ENCODE assay signal across 1 cellular context in the genomic region with DNA sequence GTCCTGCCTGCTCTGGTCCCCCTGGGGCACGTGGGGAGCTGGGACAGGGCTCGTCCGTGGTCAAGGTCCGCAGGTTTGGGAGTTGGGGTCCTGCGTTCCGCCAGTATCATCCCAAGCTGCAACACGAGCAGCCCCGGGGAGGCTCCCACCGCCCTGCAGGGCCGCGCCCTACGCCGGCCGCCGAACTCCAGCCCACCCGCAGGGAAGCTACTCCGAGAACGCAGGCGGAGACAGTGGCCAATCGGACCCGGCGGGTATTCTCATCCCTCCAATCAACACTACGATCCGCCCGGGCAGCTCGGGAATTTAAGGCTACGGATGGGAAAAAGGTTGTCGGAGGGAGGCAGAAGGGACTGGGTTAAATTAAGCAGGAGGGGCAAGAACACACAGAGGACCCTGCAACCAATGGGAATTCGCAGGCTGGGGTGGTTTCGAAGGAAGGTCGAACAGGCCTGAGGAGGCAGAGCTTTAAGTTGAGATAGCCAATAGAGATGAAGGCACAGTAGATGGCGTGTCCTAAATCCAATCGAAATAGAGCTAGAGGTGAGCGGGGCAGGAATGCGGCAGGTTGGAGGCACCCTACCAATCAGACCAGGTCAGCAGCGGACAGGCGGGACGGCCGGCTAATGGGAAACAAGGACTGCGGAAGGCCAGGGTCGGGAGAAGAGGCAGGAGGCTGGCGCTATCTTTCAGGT.
TF ChIP-seq lines count a peak whose summit lies in the region.

No MANE protein-coding gene starts in this region.

TF ChIP-seq in HepG2, 621 proteins besides CTCF, POLR2A, EP300 and RAD21 (continued from another document and continues in another):
- TF ChIP-seq ZNF354B (CRISPR knock-in tag; IDR thresholded peaks at IDR 0.05) (no peak), SMYD3 (CRISPR knock-in tag; IDR thresholded peaks at IDR 0.05) (no peak), ZFP36L1 (CRISPR knock-in tag; IDR thresholded peaks at IDR 0.05) (peak; percentile 14; the same call in 1 of the 2 replicates), HCFC1 (IDR thresholded peaks at IDR 0.05; ENCODE audit: low read depth, low read length) (no peak), ZNF598 (CRISPR knock-in tag; IDR thresholded peaks at IDR 0.05; ENCODE audit: borderline replicate concordance) (0 out of 2 replicates have a peak, but pooled peaks have one; percentile 19), MED8 (CRISPR knock-in tag; IDR thresholded peaks at IDR 0.05; ENCODE audit: insufficient replicate concordance) (no peak), ZNF350 (CRISPR knock-in tag; IDR thresholded peaks at IDR 0.05; ENCODE audit: borderline replicate concordance, low read depth) (peak; percentile 59), RARG (CRISPR knock-in tag; IDR thresholded peaks at IDR 0.05; ENCODE audit: low read depth) (no peak), ZNF34 (CRISPR knock-in tag; IDR thresholded peaks at IDR 0.05; ENCODE audit: borderline replicate concordance) (no peak), YEATS4 (CRISPR knock-in tag; IDR thresholded peaks at IDR 0.05; ENCODE audit: borderline replicate concordance) (no peak), IRX3 (CRISPR knock-in tag; IDR thresholded peaks at IDR 0.05; ENCODE audit: borderline replicate concordance, low read depth) (no peak), HOXD1 (CRISPR knock-in tag; IDR thresholded peaks at IDR 0.05) (no peak), DNMT3B (CRISPR knock-in tag; conservative IDR thresholded peaks at IDR 0.05) (no peak), AHR (CRISPR knock-in tag; IDR thresholded peaks at IDR 0.05) (no peak), ZBTB3 (CRISPR knock-in tag; IDR thresholded peaks at IDR 0.05; ENCODE audit: borderline replicate concordance, low read depth) (no peak), ZNF569 (CRISPR knock-in tag; IDR thresholded peaks at IDR 0.05; ENCODE audit: borderline replicate concordance) (no peak), ZNF773 (CRISPR knock-in tag; IDR thresholded peaks at IDR 0.05; ENCODE audit: borderline replicate concordance) (no peak), ZNF709 (CRISPR knock-in tag; IDR thresholded peaks at IDR 0.05) (no peak), FOXK2 (IDR thresholded peaks at IDR 0.05) (peak; percentile 49; the same call in 1 of the 2 replicates)
- TF ChIP-seq, protein P1, sequence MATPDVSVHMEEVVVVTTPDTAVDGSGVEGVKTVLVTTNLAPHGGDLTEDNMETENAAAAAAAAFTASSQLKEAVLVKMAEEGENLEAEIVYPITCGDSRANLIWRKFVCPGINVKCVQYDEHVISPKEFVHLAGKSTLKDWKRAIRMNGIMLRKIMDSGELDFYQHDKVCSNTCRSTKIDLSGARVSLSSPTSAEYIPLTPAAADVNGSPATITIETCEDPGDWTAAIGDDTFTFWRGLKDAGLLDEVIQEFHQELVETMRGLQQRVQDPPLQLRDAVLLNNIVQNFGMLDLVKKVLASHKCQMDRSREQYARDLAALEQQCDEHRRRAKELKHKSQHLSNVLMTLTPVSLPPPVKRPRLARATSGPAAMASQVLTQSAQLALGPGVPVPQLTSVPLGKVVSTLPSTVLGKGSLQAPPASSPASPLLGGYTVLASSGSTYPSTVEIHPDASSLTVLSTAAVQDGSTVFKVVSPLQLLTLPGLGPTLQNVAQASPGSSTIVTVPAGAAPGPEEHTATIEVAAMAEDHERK (CRISPR knock-in tag; IDR thresholded peaks at IDR 0.05; ENCODE audit: low read depth), result no peak
- TF ChIP-seq, protein P2, sequence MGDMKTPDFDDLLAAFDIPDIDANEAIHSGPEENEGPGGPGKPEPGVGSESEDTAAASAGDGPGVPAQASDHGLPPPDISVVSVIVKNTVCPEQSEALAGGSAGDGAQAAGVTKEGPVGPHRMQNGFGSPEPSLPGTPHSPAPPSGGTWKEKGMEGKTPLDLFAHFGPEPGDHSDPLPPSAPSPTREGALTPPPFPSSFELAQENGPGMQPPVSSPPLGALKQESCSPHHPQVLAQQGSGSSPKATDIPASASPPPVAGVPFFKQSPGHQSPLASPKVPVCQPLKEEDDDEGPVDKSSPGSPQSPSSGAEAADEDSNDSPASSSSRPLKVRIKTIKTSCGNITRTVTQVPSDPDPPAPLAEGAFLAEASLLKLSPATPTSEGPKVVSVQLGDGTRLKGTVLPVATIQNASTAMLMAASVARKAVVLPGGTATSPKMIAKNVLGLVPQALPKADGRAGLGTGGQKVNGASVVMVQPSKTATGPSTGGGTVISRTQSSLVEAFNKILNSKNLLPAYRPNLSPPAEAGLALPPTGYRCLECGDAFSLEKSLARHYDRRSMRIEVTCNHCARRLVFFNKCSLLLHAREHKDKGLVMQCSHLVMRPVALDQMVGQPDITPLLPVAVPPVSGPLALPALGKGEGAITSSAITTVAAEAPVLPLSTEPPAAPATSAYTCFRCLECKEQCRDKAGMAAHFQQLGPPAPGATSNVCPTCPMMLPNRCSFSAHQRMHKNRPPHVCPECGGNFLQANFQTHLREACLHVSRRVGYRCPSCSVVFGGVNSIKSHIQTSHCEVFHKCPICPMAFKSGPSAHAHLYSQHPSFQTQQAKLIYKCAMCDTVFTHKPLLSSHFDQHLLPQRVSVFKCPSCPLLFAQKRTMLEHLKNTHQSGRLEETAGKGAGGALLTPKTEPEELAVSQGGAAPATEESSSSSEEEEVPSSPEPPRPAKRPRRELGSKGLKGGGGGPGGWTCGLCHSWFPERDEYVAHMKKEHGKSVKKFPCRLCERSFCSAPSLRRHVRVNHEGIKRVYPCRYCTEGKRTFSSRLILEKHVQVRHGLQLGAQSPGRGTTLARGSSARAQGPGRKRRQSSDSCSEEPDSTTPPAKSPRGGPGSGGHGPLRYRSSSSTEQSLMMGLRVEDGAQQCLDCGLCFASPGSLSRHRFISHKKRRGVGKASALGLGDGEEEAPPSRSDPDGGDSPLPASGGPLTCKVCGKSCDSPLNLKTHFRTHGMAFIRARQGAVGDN (CRISPR knock-in tag; IDR thresholded peaks at IDR 0.05), result peak; percentile 87
- TF ChIP-seq, protein P3, sequence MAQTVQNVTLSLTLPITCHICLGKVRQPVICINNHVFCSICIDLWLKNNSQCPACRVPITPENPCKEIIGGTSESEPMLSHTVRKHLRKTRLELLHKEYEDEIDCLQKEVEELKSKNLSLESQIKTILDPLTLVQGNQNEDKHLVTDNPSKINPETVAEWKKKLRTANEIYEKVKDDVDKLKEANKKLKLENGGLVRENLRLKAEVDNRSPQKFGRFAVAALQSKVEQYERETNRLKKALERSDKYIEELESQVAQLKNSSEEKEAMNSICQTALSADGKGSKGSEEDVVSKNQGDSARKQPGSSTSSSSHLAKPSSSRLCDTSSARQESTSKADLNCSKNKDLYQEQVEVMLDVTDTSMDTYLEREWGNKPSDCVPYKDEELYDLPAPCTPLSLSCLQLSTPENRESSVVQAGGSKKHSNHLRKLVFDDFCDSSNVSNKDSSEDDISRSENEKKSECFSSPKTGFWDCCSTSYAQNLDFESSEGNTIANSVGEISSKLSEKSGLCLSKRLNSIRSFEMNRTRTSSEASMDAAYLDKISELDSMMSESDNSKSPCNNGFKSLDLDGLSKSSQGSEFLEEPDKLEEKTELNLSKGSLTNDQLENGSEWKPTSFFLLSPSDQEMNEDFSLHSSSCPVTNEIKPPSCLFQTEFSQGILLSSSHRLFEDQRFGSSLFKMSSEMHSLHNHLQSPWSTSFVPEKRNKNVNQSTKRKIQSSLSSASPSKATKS (CRISPR knock-in tag; IDR thresholded peaks at IDR 0.05), result no peak
- TF ChIP-seq, protein P4, sequence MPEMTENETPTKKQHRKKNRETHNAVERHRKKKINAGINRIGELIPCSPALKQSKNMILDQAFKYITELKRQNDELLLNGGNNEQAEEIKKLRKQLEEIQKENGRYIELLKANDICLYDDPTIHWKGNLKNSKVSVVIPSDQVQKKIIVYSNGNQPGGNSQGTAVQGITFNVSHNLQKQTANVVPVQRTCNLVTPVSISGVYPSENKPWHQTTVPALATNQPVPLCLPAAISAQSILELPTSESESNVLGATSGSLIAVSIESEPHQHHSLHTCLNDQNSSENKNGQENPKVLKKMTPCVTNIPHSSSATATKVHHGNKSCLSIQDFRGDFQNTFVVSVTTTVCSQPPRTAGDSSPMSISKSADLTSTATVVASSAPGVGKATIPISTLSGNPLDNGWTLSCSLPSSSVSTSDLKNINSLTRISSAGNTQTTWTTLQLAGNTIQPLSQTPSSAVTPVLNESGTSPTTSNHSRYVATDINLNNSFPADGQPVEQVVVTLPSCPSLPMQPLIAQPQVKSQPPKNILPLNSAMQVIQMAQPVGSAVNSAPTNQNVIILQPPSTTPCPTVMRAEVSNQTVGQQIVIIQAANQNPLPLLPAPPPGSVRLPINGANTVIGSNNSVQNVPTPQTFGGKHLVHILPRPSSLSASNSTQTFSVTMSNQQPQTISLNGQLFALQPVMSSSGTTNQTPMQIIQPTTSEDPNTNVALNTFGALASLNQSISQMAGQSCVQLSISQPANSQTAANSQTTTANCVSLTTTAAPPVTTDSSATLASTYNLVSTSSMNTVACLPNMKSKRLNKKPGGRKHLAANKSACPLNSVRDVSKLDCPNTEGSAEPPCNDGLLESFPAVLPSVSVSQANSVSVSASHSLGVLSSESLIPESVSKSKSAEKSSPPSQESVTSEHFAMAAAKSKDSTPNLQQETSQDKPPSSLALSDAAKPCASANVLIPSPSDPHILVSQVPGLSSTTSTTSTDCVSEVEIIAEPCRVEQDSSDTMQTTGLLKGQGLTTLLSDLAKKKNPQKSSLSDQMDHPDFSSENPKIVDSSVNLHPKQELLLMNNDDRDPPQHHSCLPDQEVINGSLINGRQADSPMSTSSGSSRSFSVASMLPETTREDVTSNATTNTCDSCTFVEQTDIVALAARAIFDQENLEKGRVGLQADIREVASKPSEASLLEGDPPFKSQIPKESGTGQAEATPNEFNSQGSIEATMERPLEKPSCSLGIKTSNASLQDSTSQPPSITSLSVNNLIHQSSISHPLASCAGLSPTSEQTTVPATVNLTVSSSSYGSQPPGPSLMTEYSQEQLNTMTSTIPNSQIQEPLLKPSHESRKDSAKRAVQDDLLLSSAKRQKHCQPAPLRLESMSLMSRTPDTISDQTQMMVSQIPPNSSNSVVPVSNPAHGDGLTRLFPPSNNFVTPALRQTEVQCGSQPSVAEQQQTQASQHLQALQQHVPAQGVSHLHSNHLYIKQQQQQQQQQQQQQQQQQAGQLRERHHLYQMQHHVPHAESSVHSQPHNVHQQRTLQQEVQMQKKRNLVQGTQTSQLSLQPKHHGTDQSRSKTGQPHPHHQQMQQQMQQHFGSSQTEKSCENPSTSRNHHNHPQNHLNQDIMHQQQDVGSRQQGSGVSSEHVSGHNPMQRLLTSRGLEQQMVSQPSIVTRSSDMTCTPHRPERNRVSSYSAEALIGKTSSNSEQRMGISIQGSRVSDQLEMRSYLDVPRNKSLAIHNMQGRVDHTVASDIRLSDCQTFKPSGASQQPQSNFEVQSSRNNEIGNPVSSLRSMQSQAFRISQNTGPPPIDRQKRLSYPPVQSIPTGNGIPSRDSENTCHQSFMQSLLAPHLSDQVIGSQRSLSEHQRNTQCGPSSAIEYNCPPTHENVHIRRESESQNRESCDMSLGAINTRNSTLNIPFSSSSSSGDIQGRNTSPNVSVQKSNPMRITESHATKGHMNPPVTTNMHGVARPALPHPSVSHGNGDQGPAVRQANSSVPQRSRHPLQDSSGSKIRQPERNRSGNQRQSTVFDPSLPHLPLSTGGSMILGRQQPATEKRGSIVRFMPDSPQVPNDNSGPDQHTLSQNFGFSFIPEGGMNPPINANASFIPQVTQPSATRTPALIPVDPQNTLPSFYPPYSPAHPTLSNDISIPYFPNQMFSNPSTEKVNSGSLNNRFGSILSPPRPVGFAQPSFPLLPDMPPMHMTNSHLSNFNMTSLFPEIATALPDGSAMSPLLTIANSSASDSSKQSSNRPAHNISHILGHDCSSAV (CRISPR knock-in tag; IDR thresholded peaks at IDR 0.05; ENCODE audit: borderline replicate concordance), result no peak
- TF ChIP-seq, protein P5, sequence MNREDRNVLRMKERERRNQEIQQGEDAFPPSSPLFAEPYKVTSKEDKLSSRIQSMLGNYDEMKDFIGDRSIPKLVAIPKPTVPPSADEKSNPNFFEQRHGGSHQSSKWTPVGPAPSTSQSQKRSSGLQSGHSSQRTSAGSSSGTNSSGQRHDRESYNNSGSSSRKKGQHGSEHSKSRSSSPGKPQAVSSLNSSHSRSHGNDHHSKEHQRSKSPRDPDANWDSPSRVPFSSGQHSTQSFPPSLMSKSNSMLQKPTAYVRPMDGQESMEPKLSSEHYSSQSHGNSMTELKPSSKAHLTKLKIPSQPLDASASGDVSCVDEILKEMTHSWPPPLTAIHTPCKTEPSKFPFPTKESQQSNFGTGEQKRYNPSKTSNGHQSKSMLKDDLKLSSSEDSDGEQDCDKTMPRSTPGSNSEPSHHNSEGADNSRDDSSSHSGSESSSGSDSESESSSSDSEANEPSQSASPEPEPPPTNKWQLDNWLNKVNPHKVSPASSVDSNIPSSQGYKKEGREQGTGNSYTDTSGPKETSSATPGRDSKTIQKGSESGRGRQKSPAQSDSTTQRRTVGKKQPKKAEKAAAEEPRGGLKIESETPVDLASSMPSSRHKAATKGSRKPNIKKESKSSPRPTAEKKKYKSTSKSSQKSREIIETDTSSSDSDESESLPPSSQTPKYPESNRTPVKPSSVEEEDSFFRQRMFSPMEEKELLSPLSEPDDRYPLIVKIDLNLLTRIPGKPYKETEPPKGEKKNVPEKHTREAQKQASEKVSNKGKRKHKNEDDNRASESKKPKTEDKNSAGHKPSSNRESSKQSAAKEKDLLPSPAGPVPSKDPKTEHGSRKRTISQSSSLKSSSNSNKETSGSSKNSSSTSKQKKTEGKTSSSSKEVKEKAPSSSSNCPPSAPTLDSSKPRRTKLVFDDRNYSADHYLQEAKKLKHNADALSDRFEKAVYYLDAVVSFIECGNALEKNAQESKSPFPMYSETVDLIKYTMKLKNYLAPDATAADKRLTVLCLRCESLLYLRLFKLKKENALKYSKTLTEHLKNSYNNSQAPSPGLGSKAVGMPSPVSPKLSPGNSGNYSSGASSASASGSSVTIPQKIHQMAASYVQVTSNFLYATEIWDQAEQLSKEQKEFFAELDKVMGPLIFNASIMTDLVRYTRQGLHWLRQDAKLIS (CRISPR knock-in tag; IDR thresholded peaks at IDR 0.05), result no peak
- TF ChIP-seq, protein P6, sequence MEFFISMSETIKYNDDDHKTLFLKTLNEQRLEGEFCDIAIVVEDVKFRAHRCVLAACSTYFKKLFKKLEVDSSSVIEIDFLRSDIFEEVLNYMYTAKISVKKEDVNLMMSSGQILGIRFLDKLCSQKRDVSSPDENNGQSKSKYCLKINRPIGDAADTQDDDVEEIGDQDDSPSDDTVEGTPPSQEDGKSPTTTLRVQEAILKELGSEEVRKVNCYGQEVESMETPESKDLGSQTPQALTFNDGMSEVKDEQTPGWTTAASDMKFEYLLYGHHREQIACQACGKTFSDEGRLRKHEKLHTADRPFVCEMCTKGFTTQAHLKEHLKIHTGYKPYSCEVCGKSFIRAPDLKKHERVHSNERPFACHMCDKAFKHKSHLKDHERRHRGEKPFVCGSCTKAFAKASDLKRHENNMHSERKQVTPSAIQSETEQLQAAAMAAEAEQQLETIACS (CRISPR knock-in tag; IDR thresholded peaks at IDR 0.05), result no peak; the same call in 1 of the 2 replicates
- TF ChIP-seq, protein P7, sequence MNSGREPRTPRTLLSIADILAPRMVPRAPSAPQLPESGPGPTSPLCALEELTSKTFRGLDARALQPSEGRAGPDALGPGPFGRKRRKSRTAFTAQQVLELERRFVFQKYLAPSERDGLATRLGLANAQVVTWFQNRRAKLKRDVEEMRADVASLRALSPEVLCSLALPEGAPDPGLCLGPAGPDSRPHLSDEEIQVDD (CRISPR knock-in tag; IDR thresholded peaks at IDR 0.05; ENCODE audit: borderline replicate concordance), result no peak
- TF ChIP-seq, protein P8, sequence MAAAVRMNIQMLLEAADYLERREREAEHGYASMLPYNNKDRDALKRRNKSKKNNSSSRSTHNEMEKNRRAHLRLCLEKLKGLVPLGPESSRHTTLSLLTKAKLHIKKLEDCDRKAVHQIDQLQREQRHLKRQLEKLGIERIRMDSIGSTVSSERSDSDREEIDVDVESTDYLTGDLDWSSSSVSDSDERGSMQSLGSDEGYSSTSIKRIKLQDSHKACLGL (CRISPR knock-in tag; IDR thresholded peaks at IDR 0.05), result peak; percentile 55; the same call in 1 of the 2 replicates
